28 cellular contexts compared by ENCODE assay signal in genomic region chr3:27458929-27459328, GRCh38.
"Had no signal": no experiment of that assay in that cellular context is flagged by ENCODE, and none has a peak within 500 bp of the region (broad histone marks: within the 10 kb centered on the region; RNA-seq: fewer than 3 reads in every experiment).

No MANE protein-coding gene starts in this region.

- H3K27me3 ChIP-seq: esophagus squamous epithelium, gastrocnemius medialis, heart left ventricle, hepatocyte, sigmoid colon, tibial nerve, upper lobe of left lung, uterus had no signal

- H3K27ac Mint-ChIP-seq: memory B cell; naive B cell; natural killer cell treated with Interleukin-12 subunit alpha and Interleukin-12 subunit beta and Interleukin-15 and Interleukin-18, amount 100 ng/mL, for 72 hours; stimulated activated naive B cell treated with anti-CD40 and anti-IgM and Interleukin-4, amounts not matched to agents 10 μg/mL and 1 μg/mL and 100 μg/mL, for 72 hours; stimulated activated naive CD8-positive, alpha-beta T cell treated with anti-CD3 and anti-CD28 coated beads, Interleukin-15, Interleukin-2, amounts not matched to agents 100 ng/mL and 50 ng/mL, for 24 hours had no signal

- H3K36me3 Mint-ChIP-seq: natural killer cell treated with Interleukin-12 subunit alpha and Interleukin-12 subunit beta and Interleukin-15 and Interleukin-18, amount 100 ng/mL, for 72 hours had no signal

- H3K27me3 Mint-ChIP-seq: effector memory CD8-positive, alpha-beta T cell; memory B cell; naive B cell; natural killer cell treated with Interleukin-12 subunit alpha and Interleukin-12 subunit beta and Interleukin-15 and Interleukin-18, amount 100 ng/mL, for 72 hours; stimulated activated naive B cell treated with anti-CD40 and anti-IgM and Interleukin-4, amounts not matched to agents 10 μg/mL and 1 μg/mL and 100 μg/mL, for 72 hours; stimulated activated naive CD8-positive, alpha-beta T cell treated with anti-CD3 and anti-CD28 coated beads, Interleukin-15, Interleukin-2, amounts not matched to agents 100 ng/mL and 50 ng/mL, for 24 hours had no signal

- H3K4me3 ChIP-seq: esophagus squamous epithelium, gastrocnemius medialis, heart left ventricle, hepatocyte, lung, prostate gland, sigmoid colon, skin epidermis, thoracic aorta, tibial nerve, upper lobe of left lung, uterus had no signal

- H3K36me3 ChIP-seq: esophagus squamous epithelium, gastrocnemius medialis, heart left ventricle, prostate gland, sigmoid colon, thoracic aorta, upper lobe of left lung, uterus had no signal

- H3K9me3 Mint-ChIP-seq: effector memory CD8-positive, alpha-beta T cell; memory B cell; natural killer cell treated with Interleukin-12 subunit alpha and Interleukin-12 subunit beta and Interleukin-15 and Interleukin-18, amount 100 ng/mL, for 72 hours; stimulated activated naive CD8-positive, alpha-beta T cell treated with anti-CD3 and anti-CD28 coated beads, Interleukin-15, Interleukin-2, amounts not matched to agents 100 ng/mL and 50 ng/mL, for 24 hours had no signal

- H3K4me3 Mint-ChIP-seq: effector memory CD8-positive, alpha-beta T cell; memory B cell; naive B cell; natural killer cell treated with Interleukin-12 subunit alpha and Interleukin-12 subunit beta and Interleukin-15 and Interleukin-18, amount 100 ng/mL, for 72 hours; neural crest cell; stimulated activated naive B cell treated with anti-CD40 and anti-IgM and Interleukin-4, amounts not matched to agents 10 μg/mL and 1 μg/mL and 100 μg/mL, for 72 hours; stimulated activated naive CD8-positive, alpha-beta T cell treated with anti-CD3 and anti-CD28 coated beads, Interleukin-15, Interleukin-2, amounts not matched to agents 100 ng/mL and 50 ng/mL, for 24 hours had no signal

- FAIRE-seq: endometrium, kidney had no signal

- ATAC-seq: effector memory CD8-positive, alpha-beta T cell; gastrocnemius medialis; heart left ventricle; left lobe of liver; natural killer cell treated with Interleukin-12 subunit alpha and Interleukin-12 subunit beta and Interleukin-15 and Interleukin-18, amount 100 ng/mL, for 72 hours; right cardiac atrium; stimulated activated naive B cell treated with anti-CD40 and anti-IgM and Interleukin-4, amounts not matched to agents 10 μg/mL and 1 μg/mL and 100 μg/mL, for 72 hours had no signal

- H3K9me3 ChIP-seq: esophagus squamous epithelium, gastrocnemius medialis, prostate gland, sigmoid colon, thoracic aorta, tibial nerve, upper lobe of left lung, uterus had no signal

- DNase-seq: cortex of kidney; effector memory CD8-positive, alpha-beta T cell; erythroblast; esophagus squamous epithelium; foreskin fibroblast; gastrocnemius medialis; heart left ventricle; naive B cell; right cardiac atrium; sigmoid colon; stimulated activated CD4-positive, alpha-beta T cell treated with anti-CD3 and anti-CD28 coated beads, Interleukin-15, amount 100 ng/mL, for 24 hours; stimulated activated CD4-positive, alpha-beta T cell treated with anti-CD3 and anti-CD28 coated beads, Interleukin-2, amount 100 ng/mL, for 48 hours; stimulated activated naive B cell treated with anti-CD40 and anti-IgM and Interleukin-4, amounts not matched to agents 10 μg/mL and 1 μg/mL and 100 μg/mL, for 72 hours; upper lobe of left lung; uterus had no signal

- H3K4me1 ChIP-seq: prostate gland, upper lobe of left lung, uterus had no signal

- H3K27ac ChIP-seq: esophagus squamous epithelium, gastrocnemius medialis, heart left ventricle, hepatocyte, prostate gland, sigmoid colon, skin epidermis, thoracic aorta, tibial nerve, upper lobe of left lung, uterus had no signal
